ENCODE assay signal across 12 cellular contexts in genomic region chr12:111431772-111432171, GRCh38. TPM values are rescaled to one million over a fixed set of nuclear protein-coding genes. Genes with fewer than 3 reads are reported as not detected.
DNase-seq lines count a peak whose midpoint lies in the region; ATAC-seq and TF ChIP-seq lines count a peak whose summit lies in the region.
"Had no signal": no experiment of that assay in that cellular context is flagged by ENCODE, and none has a peak within 500 bp of the region (broad histone marks: within the 10 kb centered on the region; RNA-seq: fewer than 3 reads in every experiment).

No MANE protein-coding gene starts in this region.

- DNase-seq in heart left ventricle = peak in 1 of 5 donors; percentile 8
- DNase-seq in Right ventricle myocardium inferior (ENCODE audit: missing footprints) = no peak
- peak; percentile 40 for DNase-seq in adipocyte (ENCODE audit: low read depth)
- DNase-seq in lower lobe of right lung = no peak
- DNase-seq in upper lobe of left lung = no peak
- DNase-seq in CD1c-positive myeloid dendritic cell (ENCODE audit: extremely low spot score) = no peak
- no peak for DNase-seq in kidney glomerular epithelial cell (lab: John Stamatoyannopoulos, UW)
- no peak for DNase-seq in NCI-H146 treated with DMSO at 0.1 percent for 48 hours (lab: John Stamatoyannopoulos, UW; ENCODE audit: unreplicated experiment)
- DNase-seq: BE2C; NCI-H524; stimulated activated CD4-positive, alpha-beta T cell treated with anti-CD3 and anti-CD28 coated beads, Interleukin-12 subunit alpha, Interleukin-12 subunit beta, amount 100 ng/mL, for 4 hours; T-helper 9 cell had no signal

- peaks cover 25 to 100% (median 97%) of the 10 kb centered on the region in 12 donors for H3K4me1 ChIP-seq in heart left ventricle
- H3K4me1 ChIP-seq in adipocyte (ENCODE audit: control insufficient read depth, insufficient read depth, low read length) = peaks cover 40% of the 10 kb centered on the region
- peaks cover 100% of the 10 kb centered on the region for H3K4me1 ChIP-seq in lower lobe of right lung
- H3K4me1 ChIP-seq in upper lobe of left lung = peaks cover 90 to 92% (median 91%) of the 10 kb centered on the region in 4 donors

- H3K27ac ChIP-seq in heart left ventricle (peak overlapping the region; percentile 6 to 95 (median 89)), lower lobe of right lung (peak overlapping the region; percentile 77), upper lobe of left lung (peak overlapping the region; percentile 67 to 89 (median 84))

- H3K27me3 ChIP-seq in heart left ventricle (no peaks in the 10 kb centered on the region), adipocyte (replicated peaks; ENCODE audit: control insufficient read depth, insufficient read depth, low read length) (no peaks in the 10 kb centered on the region), lower lobe of right lung (ENCODE audit: low read depth) (no peaks in the 10 kb centered on the region), upper lobe of left lung (no peaks in the 10 kb centered on the region)
- H3K27me3 ChIP-seq: BE2C had no signal

- H3K9ac ChIP-seq in adipocyte (ENCODE audit: low read length) = no peak overlapping the region

- no peak for TF ChIP-seq EP300 in upper lobe of left lung (IDR thresholded peaks at IDR 0.05)

- 70 to 79% (median 77%) methylated on average over 6 of the region's 6 CpGs for WGBS in heart left ventricle, 4 donors
- WGBS in upper lobe of left lung, 2 donors = 81 to 90% methylated on average over 6 of the region's 6 CpGs

- H3K4me3 ChIP-seq in heart left ventricle (no peak overlapping the region), adipocyte (ENCODE audit: low read length) (no peak overlapping the region), lower lobe of right lung (no peak overlapping the region), upper lobe of left lung (no peak overlapping the region)

- ATAC-seq in heart left ventricle = no peak
- ATAC-seq in Right ventricle myocardium inferior = no peak
- no peak for ATAC-seq in lower lobe of right lung
- ATAC-seq in upper lobe of left lung (ENCODE audit: low FRiP score in 2 of 2) = no peak

- H3K9me3 ChIP-seq in heart left ventricle (no peaks in the 10 kb centered on the region), adipocyte (ENCODE audit: control insufficient read depth, low read length) (no peaks in the 10 kb centered on the region), lower lobe of right lung (no peaks in the 10 kb centered on the region), upper lobe of left lung (no peaks in the 10 kb centered on the region)
- H3K9me3 ChIP-seq: BE2C had no signal

- H3K36me3 ChIP-seq in heart left ventricle (peaks cover 0 to 11% (median 0%) of the 10 kb centered on the region in 9 donors), adipocyte (ENCODE audit: control insufficient read depth, insufficient read depth, low read length, severe bottlenecking) (no peaks in the 10 kb centered on the region), lower lobe of right lung (no peaks in the 10 kb centered on the region), upper lobe of left lung (no peaks in the 10 kb centered on the region)
- H3K36me3 ChIP-seq: BE2C had no signal

- TF ChIP-seq POLR2A in heart left ventricle (IDR thresholded peaks at IDR 0.05) = no peak
- TF ChIP-seq POLR2A in upper lobe of left lung (IDR thresholded peaks at IDR 0.05) = no peak

- intact Hi-C loops in heart left ventricle (cut with DNase I) = no loop called here
- intact Hi-C loops in Right ventricle myocardium inferior (cut with DNase I) = no loop called here
- intact Hi-C loops in lower lobe of right lung (cut with DNase I) = no loop called here

- no peak for TF ChIP-seq CTCF in heart left ventricle (IDR thresholded peaks at IDR 0.05)
- no peak for TF ChIP-seq CTCF in lower lobe of right lung (IDR thresholded peaks at IDR 0.05)
- TF ChIP-seq CTCF in upper lobe of left lung (IDR thresholded peaks at IDR 0.05) = no peak

RNA-seq across cellular contexts. Expression of gene SH2B3, which starts 26.0 kb away (rescaled TPM):
- total RNA-seq in heart left ventricle = 10 to 100 TPM; 35.8 to 76.7 (median 40.3) TPM
- polyA plus RNA-seq in heart left ventricle = 10 to 100 TPM; 11.3 to 16.8 TPM
- 43.7 TPM for total RNA-seq in Right ventricle myocardium inferior
- total RNA-seq in lower lobe of right lung = 49.5 TPM
- 100 to 1,000 TPM in 1 of 6 donors, 10 to 100 TPM in 5; 24.8 to 128 (median 52.5) TPM for total RNA-seq in upper lobe of left lung
